30 cellular contexts compared by ENCODE assay signal in the genomic region with DNA sequence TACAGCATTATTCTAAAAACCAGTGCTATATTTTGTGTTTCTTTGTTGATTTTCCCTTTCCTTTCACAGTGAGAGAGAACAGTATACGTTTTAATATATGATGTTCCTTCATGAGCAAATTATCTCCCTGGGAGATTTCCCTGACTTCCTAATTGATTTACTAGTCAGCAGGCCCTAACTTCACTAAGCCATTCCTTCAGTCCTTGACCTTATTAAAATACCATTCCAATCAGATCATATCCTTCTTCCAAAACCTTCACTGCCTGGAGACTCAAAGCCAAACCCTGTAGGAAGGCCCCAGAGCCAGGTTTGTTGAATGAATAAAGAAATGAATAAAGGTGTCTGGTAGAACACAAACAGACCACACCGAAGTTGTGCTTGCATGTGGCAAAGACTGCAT. TPM values are rescaled to one million over a fixed set of nuclear protein-coding genes. Genes with fewer than 3 reads are reported as not detected.
DNase-seq lines count a peak whose midpoint lies in the region; ATAC-seq and TF ChIP-seq lines count a peak whose summit lies in the region.
"Had no signal": no experiment of that assay in that cellular context is flagged by ENCODE, and none has a peak within 500 bp of the region (broad histone marks: within the 10 kb centered on the region; RNA-seq: fewer than 3 reads in every experiment).

No MANE protein-coding gene starts in this region.

- CTCF ChIA-PET in SK-N-SH (lab: Yijun Ruan, JAX): interaction anchor here (1.9 kb wide), 1 partner anchor 47 kb away, joined by 4 read pairs; no protein-coding TSS in a partner anchor
- CTCF ChIA-PET in HEK293 (lab: Yijun Ruan, JAX): interaction anchor here (0.6 kb wide), 1 partner anchor 144 kb away, joined by 3 read pairs; no protein-coding TSS in a partner anchor

- no peaks in the 10 kb centered on the region for H3K27me3 ChIP-seq in SK-N-SH (ENCODE audit: insufficient read depth)
- H3K27me3 ChIP-seq: esophagus squamous epithelium, left lung, uterus had no signal

- no peak for TF ChIP-seq EP300 in SK-N-SH (IDR thresholded peaks at IDR 0.05; ENCODE audit: borderline replicate concordance in 1 of 2, low read depth in 1 of 2, low read length in 1 of 2)

- ATAC-seq in SK-N-SH treated with all-trans-retinoic acid at 6 μM for 48 hours: peak; percentile 68
- no peak for ATAC-seq in HG02885 (IDR thresholded peaks at IDR 0.05; ENCODE audit: poor library complexity, unreplicated experiment)
- ATAC-seq: A549; left lung; stimulated activated naive CD8-positive, alpha-beta T cell treated with anti-CD3 and anti-CD28 coated beads, Interleukin-15, amount 100 ng/mL, for 72 hours had no signal

- H3K4me2 ChIP-seq in SK-N-SH: no peak overlapping the region
- H3K4me2 ChIP-seq: A549 had no signal

- H3K9me3 ChIP-seq in SK-N-SH: no peaks in the 10 kb centered on the region
- H3K9me3 ChIP-seq in HEK293 (ENCODE audit: control insufficient read depth, insufficient read depth, low read depth, low read length): no peaks in the 10 kb centered on the region
- H3K9me3 ChIP-seq: A549, esophagus squamous epithelium, left lung, uterus had no signal

- H3K9me2 ChIP-seq in SK-N-SH: no peaks in the 10 kb centered on the region

- TF ChIP-seq RAD21 in SK-N-SH (IDR thresholded peaks at IDR 0.05; ENCODE audit: low read length): no peak

- H3K4me1 ChIP-seq in SK-N-SH (ENCODE audit: control insufficient read depth in 1 of 2, insufficient read depth in 2 of 2, low read depth in 1 of 2, low read length in 1 of 2) (peaks cover under 1 to 2% of the 10 kb centered on the region in 2 experiments; a peak in 2 of 4 replicates), HEK293 (ENCODE audit: control insufficient read depth, insufficient read depth, low read length) (no peaks in the 10 kb centered on the region)
- H3K4me1 ChIP-seq: left lung, uterus had no signal

- H4K20me1 ChIP-seq in SK-N-SH (ENCODE audit: insufficient read depth): no peaks in the 10 kb centered on the region

- H3K9ac ChIP-seq in SK-N-SH: no peak overlapping the region

- POLR2A ChIA-PET in SK-N-SH (lab: Yijun Ruan, JAX) (no interaction called here), HEK293 (lab: Yijun Ruan, JAX) (no interaction called here)

- peak overlapping the region in 1 of 2 experiments; percentile 48; a peak in 1 of 4 replicates for H3K27ac ChIP-seq in SK-N-SH (ENCODE audit: low read depth in 2 of 2, low read length in 1 of 2)
- H3K27ac ChIP-seq in HEK293 (ENCODE audit: extremely low read depth, low read depth, low read length): no peak overlapping the region
- no peak overlapping the region for H3K27ac ChIP-seq in coronary artery
- H3K27ac ChIP-seq: A549, esophagus squamous epithelium, left lung, skin epidermis, uterus, VCaP had no signal

- H3K4me3 ChIP-seq in SK-N-SH (ENCODE audit: low read depth in 2 of 2, low read length in 1 of 2) (no peak overlapping the region), HEK293 (ENCODE audit: low read depth, low read length) (no peak overlapping the region), fibroblast of mammary gland (ENCODE audit: control insufficient read depth, low read depth, low read length) (no peak overlapping the region), coronary artery (no peak overlapping the region)
- H3K4me3 ChIP-seq: A549, esophagus squamous epithelium, left lung, skin epidermis, uterus had no signal

- no peaks in the 10 kb centered on the region for H3K79me2 ChIP-seq in SK-N-SH (ENCODE audit: insufficient read depth)

- no peaks in the 10 kb centered on the region for H3K36me3 ChIP-seq in SK-N-SH (replicated peaks in 1 of 2; ENCODE audit: control insufficient read depth in 1 of 2, insufficient read depth in 2 of 2, low read length in 1 of 2)
- H3K36me3 ChIP-seq in HEK293 (ENCODE audit: control insufficient read depth in 2 of 2, insufficient read depth in 1 of 2, low read length in 2 of 2): no peaks in the 10 kb centered on the region
- H3K36me3 ChIP-seq: esophagus squamous epithelium, left lung, uterus had no signal

- DNase-seq in SK-N-SH: no peak
- DNase-seq in fibroblast of mammary gland (ENCODE audit: low read depth): peak; percentile 24
- no peak for DNase-seq in coronary artery (ENCODE audit: low spot score)
- DNase-seq in NCI-H69 (lab: John Stamatoyannopoulos, UW): no peak
- no peak for DNase-seq in NCI-H446 (lab: John Stamatoyannopoulos, UW)
- DNase-seq: activated CD4-positive, alpha-beta T cell treated with anti-CD3 and anti-CD28 coated beads for 48 hours; activated gamma-delta T cell; activated T-cell treated with anti-CD3 and anti-CD28 coated beads, Interleukin-2, amount 50 U/mL, for 1 hour; central memory CD4-positive, alpha-beta T cell; dermis blood vessel endothelial cell; DMS53; esophagus squamous epithelium; KG1; left lung; naive B cell; NCI-H1417 treated with DMSO at 0.1 percent for 48 hours; NCI-H2107; NCI-H446 treated with DMSO at 0.1 percent for 48 hours; nucleus accumbens; stimulated activated CD8-positive, alpha-beta memory T cell treated with anti-CD3 and anti-CD28 coated beads, Interleukin-4, amount 100 ng/mL, for 48 hours; stimulated activated naive CD8-positive, alpha-beta T cell treated with anti-CD3 and anti-CD28 coated beads, Interleukin-15, amount 100 ng/mL, for 72 hours; SW 1271; T-helper 9 cell; uterus had no signal

- no peak for TF ChIP-seq CTCF in SK-N-SH (IDR thresholded peaks at IDR 0.05)
- no peak for TF ChIP-seq CTCF in HEK293 (tag by site-specific recombination; IDR thresholded peaks at IDR 0.05)
- TF ChIP-seq CTCF in fibroblast of mammary gland (conservative IDR thresholded peaks at IDR 0.05; ENCODE audit: control insufficient read depth, insufficient read depth, low read depth, low read length): no peak
- TF ChIP-seq CTCF in coronary artery (IDR thresholded peaks at IDR 0.05): no peak

- H3F3A ChIP-seq in SK-N-SH (replicated peaks; ENCODE audit: insufficient read depth): no peaks in the 10 kb centered on the region

- H2AFZ ChIP-seq in SK-N-SH (ENCODE audit: low read depth): no peak overlapping the region

- WGBS in SK-N-SH (ENCODE audit: low lambda C conversion rate): 65% methylated on average over 2 of the region's 2 CpGs

TF ChIP-seq in SK-N-SH treated with all-trans-retinoic acid at 6 μM for 48 hours, 23 proteins besides CTCF, POLR2A, EP300 and RAD21 (continues in another document):
- TF ChIP-seq PPARA (CRISPR knock-in tag; IDR thresholded peaks at IDR 0.05; ENCODE audit: borderline replicate concordance) (no peak), OSR1 (CRISPR knock-in tag; IDR thresholded peaks at IDR 0.05) (no peak), BACH2 (CRISPR knock-in tag; IDR thresholded peaks at IDR 0.05; ENCODE audit: borderline replicate concordance) (no peak), CSDC2 (CRISPR knock-in tag; IDR thresholded peaks at IDR 0.05) (no peak)

TF ChIP-seq in SK-N-SH, 30 proteins besides CTCF, POLR2A, EP300 and RAD21 (continues in another document):
- no peak for TF ChIP-seq JUND (IDR thresholded peaks at IDR 0.05)
- TF ChIP-seq, protein P1, sequence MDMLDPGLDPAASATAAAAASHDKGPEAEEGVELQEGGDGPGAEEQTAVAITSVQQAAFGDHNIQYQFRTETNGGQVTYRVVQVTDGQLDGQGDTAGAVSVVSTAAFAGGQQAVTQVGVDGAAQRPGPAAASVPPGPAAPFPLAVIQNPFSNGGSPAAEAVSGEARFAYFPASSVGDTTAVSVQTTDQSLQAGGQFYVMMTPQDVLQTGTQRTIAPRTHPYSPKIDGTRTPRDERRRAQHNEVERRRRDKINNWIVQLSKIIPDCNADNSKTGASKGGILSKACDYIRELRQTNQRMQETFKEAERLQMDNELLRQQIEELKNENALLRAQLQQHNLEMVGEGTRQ (IDR thresholded peaks at IDR 0.05; ENCODE audit: borderline replicate concordance, low read depth, low read length): no peak
- TF ChIP-seq YY1 (IDR thresholded peaks at IDR 0.05; ENCODE audit: low read depth): no peak
- no peak for TF ChIP-seq MXI1 (IDR thresholded peaks at IDR 0.05; ENCODE audit: low read depth, low read length)
- no peak for TF ChIP-seq GABPA (IDR thresholded peaks at IDR 0.05; ENCODE audit: low read depth)
- no peak for TF ChIP-seq CHD2 (IDR thresholded peaks at IDR 0.05; ENCODE audit: low read length, partially characterized antibody)
- no peak for TF ChIP-seq ELF1 (IDR thresholded peaks at IDR 0.05)
- TF ChIP-seq RFX5 (IDR thresholded peaks at IDR 0.05; ENCODE audit: low read length): no peak
- TF ChIP-seq TAF1 (IDR thresholded peaks at IDR 0.05; ENCODE audit: borderline replicate concordance, low read depth, low read length): no peak

TF ChIP-seq in HEK293, 187 proteins besides CTCF, POLR2A, EP300 and RAD21:
- TF ChIP-seq GLIS1 (tag by site-specific recombination; IDR thresholded peaks at IDR 0.05) (peak; percentile 53; the same call in 1 of the 2 replicates), ZNF391 (tag by site-specific recombination; IDR thresholded peaks at IDR 0.05; ENCODE audit: borderline replicate concordance, low read depth) (no peak)

RNA-seq across cellular contexts. Expression of a gene that starts 43.8 kb away (rescaled TPM):
- 5.7 and 5.9 TPM in 2 replicates for polyA plus RNA-seq in SK-N-SH (2012; rRNA removed)
- 5.8 and 6.1 TPM in 2 replicates for polyA plus RNA-seq in SK-N-SH (2012; cell fraction: cytosol; rRNA removed)
- polyA plus RNA-seq in SK-N-SH (2012; cell fraction: nucleus; rRNA removed): 7.0 and 7.1 TPM in 2 replicates
